In the genomic region with DNA sequence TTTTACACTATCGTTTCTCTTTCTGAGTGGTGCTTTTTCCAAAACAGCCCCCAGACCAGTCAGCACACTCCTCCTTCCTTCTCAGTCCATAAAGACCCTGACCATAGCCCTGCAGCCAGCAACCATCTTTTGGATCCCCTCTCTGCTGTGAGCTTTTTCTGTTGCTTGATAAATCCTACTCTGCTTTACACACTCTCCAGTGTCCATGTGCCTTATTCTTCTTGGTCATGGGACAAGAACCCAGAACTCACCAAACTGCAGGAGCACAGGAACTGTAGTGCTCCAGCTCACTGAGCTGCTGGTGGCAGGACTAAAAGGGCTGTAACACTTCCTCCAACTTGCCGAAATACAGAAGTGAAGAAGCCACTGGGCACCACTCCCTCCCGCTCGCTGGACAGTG, we compare ENCODE assay signal across 1 cellular context.
TF ChIP-seq lines count a peak whose summit lies in the region.

No MANE protein-coding gene starts in this region.

TF ChIP-seq in GM23338, 12 proteins besides CTCF, POLR2A, EP300 and RAD21 (continued from another document):
- TF ChIP-seq, protein P1, sequence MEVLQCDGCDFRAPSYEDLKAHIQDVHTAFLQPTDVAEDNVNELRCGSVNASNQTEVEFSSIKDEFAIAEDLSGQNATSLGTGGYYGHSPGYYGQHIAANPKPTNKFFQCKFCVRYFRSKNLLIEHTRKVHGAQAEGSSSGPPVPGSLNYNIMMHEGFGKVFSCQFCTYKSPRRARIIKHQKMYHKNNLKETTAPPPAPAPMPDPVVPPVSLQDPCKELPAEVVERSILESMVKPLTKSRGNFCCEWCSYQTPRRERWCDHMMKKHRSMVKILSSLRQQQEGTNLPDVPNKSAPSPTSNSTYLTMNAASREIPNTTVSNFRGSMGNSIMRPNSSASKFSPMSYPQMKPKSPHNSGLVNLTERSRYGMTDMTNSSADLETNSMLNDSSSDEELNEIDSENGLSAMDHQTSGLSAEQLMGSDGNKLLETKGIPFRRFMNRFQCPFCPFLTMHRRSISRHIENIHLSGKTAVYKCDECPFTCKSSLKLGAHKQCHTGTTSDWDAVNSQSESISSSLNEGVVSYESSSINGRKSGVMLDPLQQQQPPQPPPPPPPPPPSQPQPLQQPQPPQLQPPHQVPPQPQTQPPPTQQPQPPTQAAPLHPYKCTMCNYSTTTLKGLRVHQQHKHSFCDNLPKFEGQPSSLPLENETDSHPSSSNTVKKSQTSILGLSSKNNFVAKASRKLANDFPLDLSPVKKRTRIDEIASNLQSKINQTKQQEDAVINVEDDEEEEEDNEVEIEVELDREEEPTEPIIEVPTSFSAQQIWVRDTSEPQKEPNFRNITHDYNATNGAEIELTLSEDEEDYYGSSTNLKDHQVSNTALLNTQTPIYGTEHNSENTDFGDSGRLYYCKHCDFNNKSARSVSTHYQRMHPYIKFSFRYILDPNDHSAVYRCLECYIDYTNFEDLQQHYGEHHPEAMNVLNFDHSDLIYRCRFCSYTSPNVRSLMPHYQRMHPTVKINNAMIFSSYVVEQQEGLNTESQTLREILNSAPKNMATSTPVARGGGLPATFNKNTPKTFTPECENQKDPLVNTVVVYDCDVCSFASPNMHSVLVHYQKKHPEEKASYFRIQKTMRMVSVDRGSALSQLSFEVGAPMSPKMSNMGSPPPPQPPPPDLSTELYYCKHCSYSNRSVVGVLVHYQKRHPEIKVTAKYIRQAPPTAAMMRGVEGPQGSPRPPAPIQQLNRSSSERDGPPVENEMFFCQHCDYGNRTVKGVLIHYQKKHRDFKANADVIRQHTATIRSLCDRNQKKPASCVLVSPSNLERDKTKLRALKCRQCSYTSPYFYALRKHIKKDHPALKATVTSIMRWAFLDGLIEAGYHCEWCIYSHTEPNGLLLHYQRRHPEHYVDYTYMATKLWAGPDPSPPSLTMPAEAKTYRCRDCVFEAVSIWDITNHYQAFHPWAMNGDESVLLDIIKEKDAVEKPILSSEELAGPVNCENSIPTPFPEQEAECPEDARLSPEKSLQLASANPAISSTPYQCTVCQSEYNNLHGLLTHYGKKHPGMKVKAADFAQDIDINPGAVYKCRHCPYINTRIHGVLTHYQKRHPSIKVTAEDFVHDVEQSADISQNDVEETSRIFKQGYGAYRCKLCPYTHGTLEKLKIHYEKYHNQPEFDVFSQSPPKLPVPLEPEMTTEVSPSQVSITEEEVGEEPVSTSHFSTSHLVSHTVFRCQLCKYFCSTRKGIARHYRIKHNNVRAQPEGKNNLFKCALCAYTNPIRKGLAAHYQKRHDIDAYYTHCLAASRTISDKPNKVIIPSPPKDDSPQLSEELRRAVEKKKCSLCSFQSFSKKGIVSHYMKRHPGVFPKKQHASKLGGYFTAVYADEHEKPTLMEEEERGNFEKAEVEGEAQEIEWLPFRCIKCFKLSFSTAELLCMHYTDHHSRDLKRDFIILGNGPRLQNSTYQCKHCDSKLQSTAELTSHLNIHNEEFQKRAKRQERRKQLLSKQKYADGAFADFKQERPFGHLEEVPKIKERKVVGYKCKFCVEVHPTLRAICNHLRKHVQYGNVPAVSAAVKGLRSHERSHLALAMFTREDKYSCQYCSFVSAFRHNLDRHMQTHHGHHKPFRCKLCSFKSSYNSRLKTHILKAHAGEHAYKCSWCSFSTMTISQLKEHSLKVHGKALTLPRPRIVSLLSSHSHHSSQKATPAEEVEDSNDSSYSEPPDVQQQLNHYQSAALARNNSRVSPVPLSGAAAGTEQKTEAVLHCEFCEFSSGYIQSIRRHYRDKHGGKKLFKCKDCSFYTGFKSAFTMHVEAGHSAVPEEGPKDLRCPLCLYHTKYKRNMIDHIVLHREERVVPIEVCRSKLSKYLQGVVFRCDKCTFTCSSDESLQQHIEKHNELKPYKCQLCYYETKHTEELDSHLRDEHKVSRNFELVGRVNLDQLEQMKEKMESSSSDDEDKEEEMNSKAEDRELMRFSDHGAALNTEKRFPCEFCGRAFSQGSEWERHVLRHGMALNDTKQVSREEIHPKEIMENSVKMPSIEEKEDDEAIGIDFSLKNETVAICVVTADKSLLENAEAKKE (CRISPR knock-in tag; IDR thresholded peaks at IDR 0.05): no peak
